Comparison of ENCODE assay signal across 11 cellular contexts in genomic region chr2:112065966-112066365, GRCh38. TPM values are rescaled to one million over a fixed set of nuclear protein-coding genes. Genes with fewer than 3 reads are reported as not detected.
DNase-seq lines count a peak whose midpoint lies in the region; ATAC-seq and TF ChIP-seq lines count a peak whose summit lies in the region.
"Had no signal": no experiment of that assay in that cellular context is flagged by ENCODE, and none has a peak within 500 bp of the region (broad histone marks: within the 10 kb centered on the region; RNA-seq: fewer than 3 reads in every experiment).

No MANE protein-coding gene starts in this region.

- peak; percentile 74 for DNase-seq in AG20443 (ENCODE audit: low spot score)
- DNase-seq in HCEC 1CT = peak; percentile 89
- no peak for DNase-seq in activated CD4-positive, alpha-beta memory T cell treated with anti-CD3 and anti-CD28 coated beads, Interleukin-2, amount 10 ng/mL, durations not matched to agents 7 days and 5 days
- DNase-seq in foreskin fibroblast = peak; percentile 63 to 77
- no peak for DNase-seq in DMS53 treated with DMSO at 0.1 percent for 48 hours (lab: John Stamatoyannopoulos, UW; ENCODE audit: unreplicated experiment)
- no peak for DNase-seq in left lobe of liver (ENCODE audit: low spot score)
- DNase-seq in cerebellar cortex (ENCODE audit: low spot score) = no peak
- DNase-seq: Karpas-422, NCI-H82 had no signal

- H3K4me3 ChIP-seq in foreskin fibroblast (ENCODE audit: low read depth in 1 of 2, low read length in 2 of 2) = no peak overlapping the region

- H3K4me3 Mint-ChIP-seq in activated CD4-positive, alpha-beta memory T cell treated with anti-CD3 and anti-CD28 coated beads, Interleukin-2, amount 10 ng/mL, durations not matched to agents 7 days and 5 days = no peak overlapping the region
- H3K4me3 Mint-ChIP-seq: type B pancreatic cell had no signal

- H3K9me3 Mint-ChIP-seq in activated CD4-positive, alpha-beta memory T cell treated with anti-CD3 and anti-CD28 coated beads, Interleukin-2, amount 10 ng/mL, durations not matched to agents 7 days and 5 days = peaks cover 5% of the 10 kb centered on the region

- H3K4me1 Mint-ChIP-seq in activated CD4-positive, alpha-beta memory T cell treated with anti-CD3 and anti-CD28 coated beads, Interleukin-2, amount 10 ng/mL, durations not matched to agents 7 days and 5 days = peaks cover 37% of the 10 kb centered on the region

- peaks cover 80% of the 10 kb centered on the region for H3K36me3 Mint-ChIP-seq in activated CD4-positive, alpha-beta memory T cell treated with anti-CD3 and anti-CD28 coated beads, Interleukin-2, amount 10 ng/mL, durations not matched to agents 7 days and 5 days (ENCODE audit: low read depth)

- peak overlapping the region; percentile 11 for H3K27ac Mint-ChIP-seq in activated CD4-positive, alpha-beta memory T cell treated with anti-CD3 and anti-CD28 coated beads, Interleukin-2, amount 10 ng/mL, durations not matched to agents 7 days and 5 days
- H3K27ac Mint-ChIP-seq: type B pancreatic cell had no signal

- ATAC-seq in GM21737 (IDR thresholded peaks at IDR 0.05; ENCODE audit: unreplicated experiment) (no peak), left lobe of liver (no peak)

- POLR2A ChIA-PET in activated CD4-positive, alpha-beta memory T cell treated with anti-CD3 and anti-CD28 coated beads, Interleukin-2, amount 10 ng/mL, durations not matched to agents 7 days and 5 days (lab: Charles Lee) = no interaction called here

- CTCF ChIA-PET in activated CD4-positive, alpha-beta memory T cell treated with anti-CD3 and anti-CD28 coated beads, Interleukin-2, amount 10 ng/mL, durations not matched to agents 7 days and 5 days (lab: Charles Lee) = no interaction called here

- no peak for TF ChIP-seq CTCF in foreskin fibroblast (IDR thresholded peaks at IDR 0.05; ENCODE audit: low read depth, low read length)

- no peaks in the 10 kb centered on the region for H3K27me3 Mint-ChIP-seq in activated CD4-positive, alpha-beta memory T cell treated with anti-CD3 and anti-CD28 coated beads, Interleukin-2, amount 10 ng/mL, durations not matched to agents 7 days and 5 days
- H3K27me3 Mint-ChIP-seq: type B pancreatic cell had no signal

RNA-seq across cellular contexts. Expression of gene TMEM87B, which starts 10.9 kb away (rescaled TPM):
- total RNA-seq in activated CD4-positive, alpha-beta memory T cell treated with anti-CD3 and anti-CD28 coated beads, Interleukin-2, amount 10 ng/mL, durations not matched to agents 7 days and 5 days = 10 to 100 TPM; 23.8 to 24.0 TPM
- 7.5 TPM for total RNA-seq in left lobe of liver

Comparison
In these comparisons a context has a peak if more than half of its experiments do, and no peak if none do; other contexts are left out.
1. DNase-seq: peak in AG20443 (single experiment), HCEC 1CT (single experiment) and foreskin fibroblast (2 of 2); none in activated CD4-positive, alpha-beta memory T cell treated with anti-CD3 and anti-CD28 coated beads, Interleukin-2, amount 10 ng/mL, durations not matched to agents 7 days and 5 days (single experiment), DMS53 treated with DMSO at 0.1 percent for 48 hours (single experiment), left lobe of liver (single experiment) and cerebellar cortex (single experiment).